15 cellular contexts compared by ENCODE assay signal in genomic region chr2:102024410-102024809, GRCh38. TPM values are rescaled to one million over a fixed set of nuclear protein-coding genes. Genes with fewer than 3 reads are reported as not detected.
DNase-seq lines count a peak whose midpoint lies in the region; ATAC-seq, FAIRE-seq and TF ChIP-seq lines count a peak whose summit lies in the region.
"Had no signal": no experiment of that assay in that cellular context is flagged by ENCODE, and none has a peak within 500 bp of the region (broad histone marks: within the 10 kb centered on the region; RNA-seq: fewer than 3 reads in every experiment).

No MANE protein-coding gene starts in this region.

- no peaks in the 10 kb centered on the region for H3K9me3 Mint-ChIP-seq in astrocyte (ENCODE audit: unreplicated experiment)
- H3K9me3 Mint-ChIP-seq: H9 had no signal

- H3K9ac ChIP-seq in GM23248 (peak overlapping the region; percentile 63), astrocyte (ENCODE audit: low read length) (no peak overlapping the region), neuronal stem cell (ENCODE audit: low read depth, low read length, poor library complexity) (peak overlapping the region; percentile 27)

- no peak overlapping the region for H2BK5ac ChIP-seq in neuronal stem cell (ENCODE audit: low read length)

- peak overlapping the region; percentile 53 for H3K23ac ChIP-seq in neuronal stem cell (ENCODE audit: low read depth, low read length, poor library complexity)

- H4K20me1 ChIP-seq in GM23248 (ENCODE audit: insufficient read depth), result no peaks in the 10 kb centered on the region
- no peaks in the 10 kb centered on the region for H4K20me1 ChIP-seq in astrocyte (ENCODE audit: insufficient read depth, low read length)

- no peak overlapping the region for H2AK5ac ChIP-seq in neuronal stem cell (ENCODE audit: low read depth, low read length)

- no peak overlapping the region for H3K4me3 Mint-ChIP-seq in astrocyte (ENCODE audit: unreplicated experiment)
- H3K4me3 Mint-ChIP-seq: H9 had no signal

- no peak for ATAC-seq in GM18511 (IDR thresholded peaks at IDR 0.05; ENCODE audit: unreplicated experiment)

- TF ChIP-seq POLR2A in thyroid gland (IDR thresholded peaks at IDR 0.05), result no peak

- H3K36me3 Mint-ChIP-seq in astrocyte (ENCODE audit: low read depth, unreplicated experiment), result no peaks in the 10 kb centered on the region

- no peak for FAIRE-seq in astrocyte (lab: Jason Lieb, UNC)

- H3K79me2 ChIP-seq in GM23248 (ENCODE audit: insufficient read depth), result no peaks in the 10 kb centered on the region
- H3K79me2 ChIP-seq in astrocyte (ENCODE audit: insufficient read depth, low read length), result no peaks in the 10 kb centered on the region

- H3K79me1 ChIP-seq in neuronal stem cell (ENCODE audit: low read depth, low read length), result no peaks in the 10 kb centered on the region

- H3K18ac ChIP-seq in neuronal stem cell (ENCODE audit: low read length), result no peak overlapping the region

- peaks cover 54% of the 10 kb centered on the region for H3F3A ChIP-seq in GM23248 (ENCODE audit: insufficient read depth)

- intact Hi-C loops in thyroid gland (cut with DNase I), result loop anchor here (5.0 to 10.0 kb wide), 3 partner anchors 143 to 420 kb away; no protein-coding TSS in a partner anchor

- no peak overlapping the region for H2BK12ac ChIP-seq in neuronal stem cell (ENCODE audit: low read length)

- H2BK15ac ChIP-seq in neuronal stem cell (ENCODE audit: low read length), result no peak overlapping the region

- peak overlapping the region; percentile 77 for H3K27ac Mint-ChIP-seq in astrocyte (ENCODE audit: unreplicated experiment)
- H3K27ac Mint-ChIP-seq: H9 had no signal

- H3K9me2 ChIP-seq in GM23248 (ENCODE audit: insufficient read depth), result no peaks in the 10 kb centered on the region

- H3K27me3 ChIP-seq in GM23248 (replicated peaks; ENCODE audit: insufficient read depth) (no peaks in the 10 kb centered on the region), astrocyte (ENCODE audit: insufficient read depth, low read length) (no peaks in the 10 kb centered on the region), neuronal stem cell (ENCODE audit: control insufficient read depth in 3 of 3, insufficient read depth in 3 of 3, low read depth in 1 of 3, low read length in 3 of 3) (no peaks in the 10 kb centered on the region), thyroid gland (no peaks in the 10 kb centered on the region)
- H3K27me3 ChIP-seq: Peyer's patch had no signal

- in situ Hi-C loops in GM23248 (cut with MboI), result loop anchor here (5.0 to 25.0 kb wide), 3 partner anchors 218 to 413 kb away; no protein-coding TSS in a partner anchor

- no peaks in the 10 kb centered on the region for H3K9me3 ChIP-seq in GM23248 (ENCODE audit: low read depth)
- H3K9me3 ChIP-seq in astrocyte (ENCODE audit: insufficient read depth, low read depth, low read length), result no peaks in the 10 kb centered on the region
- no peaks in the 10 kb centered on the region for H3K9me3 ChIP-seq in neuronal stem cell (replicated peaks in 1 of 2; ENCODE audit: control insufficient read depth in 2 of 2, insufficient read depth in 1 of 2, low read depth in 1 of 2, low read length in 2 of 2)
- no peaks in the 10 kb centered on the region for H3K9me3 ChIP-seq in thyroid gland
- H3K9me3 ChIP-seq: Peyer's patch had no signal

- no peak overlapping the region for H2BK120ac ChIP-seq in neuronal stem cell (ENCODE audit: low read depth, low read length)

- H3K4me3 ChIP-seq in GM23248 (no peak overlapping the region), astrocyte (ENCODE audit: insufficient read depth, low read depth, low read length) (no peak overlapping the region), neuronal stem cell (ENCODE audit: low read length in 2 of 2) (no peak overlapping the region), thyroid gland (replicated peaks in 1 of 3) (no peak overlapping the region)
- H3K4me3 ChIP-seq: Peyer's patch had no signal

- peaks cover 45% of the 10 kb centered on the region for H3K4me1 Mint-ChIP-seq in astrocyte (ENCODE audit: low read depth, unreplicated experiment)

- H3K4me1 ChIP-seq in GM23248 (ENCODE audit: insufficient read depth) (peaks cover 65% of the 10 kb centered on the region), astrocyte (ENCODE audit: insufficient read depth, low read length) (peaks cover 18% of the 10 kb centered on the region), neuronal stem cell (ENCODE audit: control insufficient read depth in 2 of 2, insufficient read depth in 1 of 2, low read depth in 1 of 2, low read length in 2 of 2) (no peaks in the 10 kb centered on the region), thyroid gland (peaks cover 3 to 66% of the 10 kb centered on the region in 2 donors)

- no peak overlapping the region for H4K91ac ChIP-seq in neuronal stem cell (ENCODE audit: low read depth, low read length, poor library complexity)

- TF ChIP-seq CTCF in astrocyte (IDR thresholded peaks at IDR 0.05; ENCODE audit: insufficient read depth, low read depth, low read length) (no peak), thyroid gland (IDR thresholded peaks at IDR 0.05) (no peak)

- H3K4me2 ChIP-seq in GM23248 (ENCODE audit: unreplicated experiment) (peak overlapping the region; percentile 55), astrocyte (ENCODE audit: low read length) (no peak overlapping the region), neuronal stem cell (ENCODE audit: insufficient read depth, low read length, poor library complexity, severe bottlenecking) (no peak overlapping the region)

- peak overlapping the region; percentile 98 for H3K27ac ChIP-seq in GM23248
- H3K27ac ChIP-seq in astrocyte (ENCODE audit: low read depth, low read length), result no peak overlapping the region
- no peak overlapping the region for H3K27ac ChIP-seq in neuronal stem cell (replicated peaks; ENCODE audit: low read length)
- H3K27ac ChIP-seq in thyroid gland, result peak overlapping the region in 2 of 3 donors; percentile 3 to 29
- H3K27ac ChIP-seq: Peyer's patch had no signal

- no peak overlapping the region for H3K14ac ChIP-seq in neuronal stem cell (ENCODE audit: low read length)

- H2AFZ ChIP-seq in GM23248 (no peak overlapping the region; the same call in 1 of the 2 replicates), astrocyte (ENCODE audit: low read depth, low read length) (no peak overlapping the region), neuronal stem cell (ENCODE audit: low read length) (no peak overlapping the region)

- WGBS in GM23248 (ENCODE audit: low coverage in 1 of 2, low lambda C conversion rate in 2 of 2, missing lambda C conversion rate in 2 of 2), 2 experiments, result 98 to 99% methylated on average over 12 of the region's 12 CpGs
- WGBS in neuronal stem cell (ENCODE audit: extremely low coverage in 2 of 2, insufficient read length in 2 of 2, insufficient replicate concordance in 1 of 2), 2 donors, result no CpG with 5 or more reads among the region's 12 CpGs
- 94 to 96% methylated on average over 12 of the region's 12 CpGs for WGBS in thyroid gland, 2 donors

- no peak for DNase-seq in GM23248
- DNase-seq in astrocyte (ENCODE audit: low read depth), result no peak
- DNase-seq in neuronal stem cell (ENCODE audit: low spot score), result no peak
- no peak for DNase-seq in thyroid gland
- DNase-seq in germinal center (ENCODE audit: low spot score), result no peak
- no peak for DNase-seq in NCI-H82 (lab: John Stamatoyannopoulos, UW)
- DNase-seq: H9, Kasumi-1, NCI-H187 treated with DMSO at 0.1 percent for 48 hours, NCI-H2171 treated with DMSO at 0.1 percent for 48 hours, NCI-H510A, Peyer's patch, SHP77 had no signal

- no peak overlapping the region for H3K4ac ChIP-seq in neuronal stem cell (ENCODE audit: low read length)

- H3K27me3 Mint-ChIP-seq in astrocyte (ENCODE audit: low read depth, unreplicated experiment), result peaks cover 6% of the 10 kb centered on the region

- H3K36me3 ChIP-seq in GM23248 (ENCODE audit: low read depth) (no peaks in the 10 kb centered on the region), astrocyte (ENCODE audit: insufficient read depth, low read length) (no peaks in the 10 kb centered on the region), neuronal stem cell (replicated peaks in 1 of 2; ENCODE audit: control insufficient read depth in 2 of 2, insufficient read depth in 2 of 2, low read length in 2 of 2) (no peaks in the 10 kb centered on the region), thyroid gland (no peaks in the 10 kb centered on the region)
- H3K36me3 ChIP-seq: Peyer's patch had no signal

- H4K8ac ChIP-seq in neuronal stem cell (ENCODE audit: low read depth, low read length), result no peak overlapping the region

RNA-seq across cellular contexts. Expression of gene IL1R2, which starts 32.6 kb away (rescaled TPM):
- 0.22 TPM in 1 of 2 replicates, not detected in the other for total RNA-seq in GM23248 (2014; rRNA removed; shearing (Covaris generic))
- polyA plus RNA-seq in GM23248 (2016; fragmentation: Nextera tagmentation; extraction: Ambion mirVana), result 0.85 and 1.2 TPM in 2 replicates
- 0.34 TPM in 1 of 2 replicates, not detected in the other for total RNA-seq in astrocyte
- not detected for polyA plus RNA-seq in neuronal stem cell (2013, experiment 1 of 2)
- polyA plus RNA-seq in neuronal stem cell (2013, experiment 2 of 2), result not detected
- 1 to 10 TPM; 2.7 to 6.1 (median 3.6) TPM for total RNA-seq in thyroid gland
- total RNA-seq: H9 had no signal
- polyA plus RNA-seq: BJ had no signal

Comparison
In these comparisons a context has a peak if more than half of its experiments do, and no peak if none do; other contexts are left out.
1. H3K27ac ChIP-seq: peak in GM23248 (single experiment) and thyroid gland (2 of 3); none in astrocyte (single experiment) and neuronal stem cell (single experiment).